10 cellular contexts compared by ENCODE assay signal in genomic region chr9:91245432-91246313, GRCh38.
DNase-seq lines count a peak whose midpoint lies in the region; ATAC-seq and TF ChIP-seq lines count a peak whose summit lies in the region.
"Had no signal": no experiment of that assay in that cellular context is flagged by ENCODE, and none has a peak within 500 bp of the region (broad histone marks: within the 10 kb centered on the region; RNA-seq: fewer than 3 reads in every experiment).

No MANE protein-coding gene starts in this region.

- H3K27ac Mint-ChIP-seq in activated naive CD4-positive, alpha-beta T cell treated with anti-CD3 and anti-CD28 coated beads, Interleukin-2, amount 50 U/mL, for 72 hours, result peak overlapping the region; percentile 73 to 84
- H3K27ac Mint-ChIP-seq in WTC11, result no peak overlapping the region

- H3K4me3 Mint-ChIP-seq in WTC11, result no peak overlapping the region

- TF ChIP-seq CTCF in WTC11 (IDR thresholded peaks at IDR 0.05), result no peak

- POLR2A ChIA-PET in WTC11 (lab: Charles Lee), result no interaction called here

- CTCF ChIA-PET in WTC11 (lab: Charles Lee), result no interaction called here

- peak; percentile 47 for DNase-seq in EL
- DNase-seq in HPDE6-E6E7 (ENCODE audit: extremely low spot score), result peak; percentile 10
- DNase-seq in activated naive CD4-positive, alpha-beta T cell treated with anti-CD3 and anti-CD28 coated beads, Interleukin-2, amount 50 U/mL, for 72 hours (ENCODE audit: low spot score in 2 of 2), result no peak
- peak; percentile 18 for DNase-seq in kidney tubule cell (ENCODE audit: low spot score)
- no peak for DNase-seq in SK-N-DZ (ENCODE audit: low spot score)
- DNase-seq in GOT3 (lab: John Stamatoyannopoulos, UW), result no peak
- no peak for DNase-seq in WTC11 (ENCODE audit: low spot score)
- DNase-seq: KBM-7, SIG-M5 had no signal

- no peaks in the 10 kb centered on the region for H3K27me3 Mint-ChIP-seq in WTC11 (ENCODE audit: low read depth)

- no peaks in the 10 kb centered on the region for H3K9me3 Mint-ChIP-seq in activated naive CD4-positive, alpha-beta T cell treated with anti-CD3 and anti-CD28 coated beads, Interleukin-2, amount 50 U/mL, for 72 hours
- H3K9me3 Mint-ChIP-seq in WTC11, result no peaks in the 10 kb centered on the region

- H3K36me3 Mint-ChIP-seq in activated naive CD4-positive, alpha-beta T cell treated with anti-CD3 and anti-CD28 coated beads, Interleukin-2, amount 50 U/mL, for 72 hours, result peaks cover 9 to 13% of the 10 kb centered on the region in 2 donors
- no peaks in the 10 kb centered on the region for H3K36me3 Mint-ChIP-seq in WTC11

- peak; percentile 92 to 93 for ATAC-seq in activated naive CD4-positive, alpha-beta T cell treated with anti-CD3 and anti-CD28 coated beads, Interleukin-2, amount 50 U/mL, for 72 hours
- no peak for ATAC-seq in HG03520 (IDR thresholded peaks at IDR 0.05; ENCODE audit: unreplicated experiment)
- ATAC-seq in WTC11, result no peak

- H3K4me1 Mint-ChIP-seq in WTC11, result peaks cover 39% of the 10 kb centered on the region

TF ChIP-seq in WTC11, 78 proteins besides CTCF, POLR2A, EP300 and RAD21:
- TF ChIP-seq NR3C1 (CRISPR knock-in tag; conservative IDR thresholded peaks at IDR 0.05; ENCODE audit: low read depth) (no peak), MAX (CRISPR knock-in tag; IDR thresholded peaks at IDR 0.05) (no peak), SMAD3 (CRISPR knock-in tag; IDR thresholded peaks at IDR 0.05; ENCODE audit: borderline replicate concordance) (no peak), NFYB (CRISPR knock-in tag; conservative IDR thresholded peaks at IDR 0.05; ENCODE audit: low read depth) (no peak), CREM (CRISPR knock-in tag; IDR thresholded peaks at IDR 0.05) (no peak), JAZF1 (CRISPR knock-in tag; IDR thresholded peaks at IDR 0.05) (no peak), ZMAT4 (CRISPR knock-in tag; IDR thresholded peaks at IDR 0.05) (no peak), TEAD1 (CRISPR knock-in tag; IDR thresholded peaks at IDR 0.05) (no peak)

Comparison
In these comparisons a context has a peak if more than half of its experiments do, and no peak if none do; other contexts are left out.
1. DNase-seq: peak in EL (single experiment), HPDE6-E6E7 (single experiment) and kidney tubule cell (single experiment); none in activated naive CD4-positive, alpha-beta T cell treated with anti-CD3 and anti-CD28 coated beads, Interleukin-2, amount 50 U/mL, for 72 hours (0 of 2), SK-N-DZ (single experiment), GOT3 (single experiment) and WTC11 (single experiment).
2. ATAC-seq: peak in activated naive CD4-positive, alpha-beta T cell treated with anti-CD3 and anti-CD28 coated beads, Interleukin-2, amount 50 U/mL, for 72 hours (2 of 2); none in HG03520 (single experiment) and WTC11 (single experiment).